In the genomic region with DNA sequence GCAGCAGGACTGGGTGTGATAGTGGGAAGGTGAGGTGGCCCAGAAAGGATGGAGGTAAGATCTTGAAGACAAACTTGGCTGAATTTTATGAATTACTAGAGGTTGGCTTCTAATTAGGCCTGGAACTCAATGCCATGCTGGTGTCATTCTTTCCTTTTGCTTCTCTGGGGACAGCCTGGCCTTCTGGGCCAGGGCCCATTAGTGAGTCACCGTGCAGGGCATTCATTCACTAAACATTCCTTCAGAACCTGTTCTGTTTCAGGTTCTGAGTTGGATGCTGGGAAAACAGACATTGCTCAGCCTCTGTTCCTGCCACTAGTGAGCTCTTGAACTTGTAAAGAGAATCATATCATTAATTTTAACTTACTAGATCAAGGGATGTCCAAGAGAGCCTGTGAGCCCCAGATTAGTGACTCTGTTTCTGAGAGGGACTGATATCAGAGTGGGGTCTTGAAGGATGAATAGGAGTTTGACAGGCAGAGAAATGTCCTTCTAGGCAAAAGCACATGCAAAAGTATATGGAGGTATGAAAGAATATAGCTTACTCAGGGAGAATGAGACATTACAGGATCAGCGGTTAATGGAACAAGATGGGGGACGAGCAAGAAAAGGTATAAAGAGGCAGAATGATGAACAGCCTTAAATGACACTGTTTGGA, we compare ENCODE assay signal across 14 cellular contexts.
DNase-seq lines count a peak whose midpoint lies in the region; ATAC-seq and TF ChIP-seq lines count a peak whose summit lies in the region.
"Had no signal": no experiment of that assay in that cellular context is flagged by ENCODE, and none has a peak within 500 bp of the region (broad histone marks: within the 10 kb centered on the region; RNA-seq: fewer than 3 reads in every experiment).

No MANE protein-coding gene starts in this region.

- POLR2A ChIA-PET in CD4-positive, alpha-beta T cell (lab: Charles Lee) = no interaction called here

- no peaks in the 10 kb centered on the region for H3K4me1 Mint-ChIP-seq in CD4-positive, alpha-beta T cell (ENCODE audit: low read depth)
- H3K4me1 Mint-ChIP-seq: CD4-positive, alpha-beta memory T cell had no signal

- no peaks in the 10 kb centered on the region for H3K36me3 Mint-ChIP-seq in CD4-positive, alpha-beta T cell (ENCODE audit: low read depth)
- H3K36me3 Mint-ChIP-seq: CD4-positive, alpha-beta memory T cell had no signal

- no peak overlapping the region for H3K4me3 Mint-ChIP-seq in CD4-positive, alpha-beta T cell
- H3K4me3 Mint-ChIP-seq: CD4-positive, alpha-beta memory T cell had no signal

- in situ Hi-C loops in gastrocnemius medialis (cut with MboI; ENCODE audit: low sequenced_read_pairs in 4 of 4) = no loop called here

- TF ChIP-seq CTCF in gastrocnemius medialis (IDR thresholded peaks at IDR 0.05 in 4 of 5, conservative IDR thresholded peaks at IDR 0.05 in 1 of 5) = no peak
- no peak for TF ChIP-seq CTCF in tibial artery (IDR thresholded peaks at IDR 0.05)
- TF ChIP-seq CTCF in CD4-positive, alpha-beta T cell (IDR thresholded peaks at IDR 0.05) = no peak

- H3K4me1 ChIP-seq in SJCRH30 = peaks cover 18% of the 10 kb centered on the region
- no peaks in the 10 kb centered on the region for H3K4me1 ChIP-seq in esophagus (ENCODE audit: control insufficient read depth in 2 of 2, insufficient read depth in 2 of 2, low read length in 1 of 2)
- peaks cover 0 to 8% of the 10 kb centered on the region in 2 donors for H3K4me1 ChIP-seq in gastrocnemius medialis
- H3K4me1 ChIP-seq in tibial artery = peaks cover 0 to 20% (median 2%) of the 10 kb centered on the region in 4 donors
- H3K4me1 ChIP-seq: stomach had no signal

- CTCF ChIA-PET in CD4-positive, alpha-beta T cell (lab: Charles Lee) = no interaction called here

- H3K27me3 ChIP-seq in SJCRH30 = no peaks in the 10 kb centered on the region
- H3K27me3 ChIP-seq in esophagus (ENCODE audit: control insufficient read depth in 1 of 2, insufficient read depth in 2 of 2, low read length in 2 of 2) = no peaks in the 10 kb centered on the region
- H3K27me3 ChIP-seq in gastrocnemius medialis = no peaks in the 10 kb centered on the region
- H3K27me3 ChIP-seq in tibial artery = peaks cover 0 to 3% of the 10 kb centered on the region in 2 donors
- H3K27me3 ChIP-seq in CD4-positive, alpha-beta T cell (ENCODE audit: control insufficient read depth, insufficient read depth, low read length) = peaks cover 4% of the 10 kb centered on the region

- ATAC-seq in gastrocnemius medialis = peak; percentile 57 to 62
- ATAC-seq in GM21447 (IDR thresholded peaks at IDR 0.05; ENCODE audit: unreplicated experiment) = no peak
- no peak for ATAC-seq in CD4-positive, alpha-beta T cell (ENCODE audit: poor library complexity)

- DNase-seq in ELF-1 (ENCODE audit: low read depth, low spot score) (peak; percentile 66), SJCRH30 (no peak), gastrocnemius medialis (peak in 1 of 2 donors; percentile 23), tibial artery (no peak), NCI-H1092 treated with DMSO at 0.1 percent for 48 hours (lab: John Stamatoyannopoulos, UW) (no peak)
- DNase-seq in CD4-positive, alpha-beta T cell = no peak
- DNase-seq: activated CD8-positive, alpha-beta memory T cell treated with anti-CD3 and anti-CD28 coated beads for 24 hours; CD4-positive, alpha-beta memory T cell; cerebellar nuclear complex; erythroblast; stomach; T-helper 2 cell had no signal

- H3K27me3 Mint-ChIP-seq in CD4-positive, alpha-beta T cell = peaks cover 25% of the 10 kb centered on the region

- no peaks in the 10 kb centered on the region for H3K9me3 Mint-ChIP-seq in CD4-positive, alpha-beta T cell
- H3K9me3 Mint-ChIP-seq: CD4-positive, alpha-beta memory T cell had no signal

- H3K27ac Mint-ChIP-seq in CD4-positive, alpha-beta T cell = no peak overlapping the region

- no peak for TF ChIP-seq POLR2A in gastrocnemius medialis (IDR thresholded peaks at IDR 0.05)

- H3K27ac ChIP-seq in SJCRH30 (peak overlapping the region; percentile 87), esophagus (ENCODE audit: low read depth in 2 of 2, low read length in 1 of 2) (peak overlapping the region; percentile 25 to 67), gastrocnemius medialis (peak overlapping the region in 3 of 4 donors; percentile 25 to 48 (median 42)), tibial artery (no peak overlapping the region)
- no peak overlapping the region for H3K27ac ChIP-seq in CD4-positive, alpha-beta T cell (ENCODE audit: low read depth, low read length)
- H3K27ac ChIP-seq: stomach had no signal

- H3K4me3 ChIP-seq in SJCRH30 (no peak overlapping the region), esophagus (ENCODE audit: low read depth in 1 of 2, low read length in 2 of 2) (no peak overlapping the region), gastrocnemius medialis (no peak overlapping the region), tibial artery (no peak overlapping the region)
- H3K4me3 ChIP-seq: stomach had no signal

- intact Hi-C loops in gastrocnemius medialis (cut with DNase I; ENCODE audit: low total_unique reads) = no loop called here
- intact Hi-C loops in tibial artery (cut with DNase I; ENCODE audit: low total_unique reads) = no loop called here
- intact Hi-C loops in CD4-positive, alpha-beta T cell (cut with DNase I, micrococcal nuclease) = no loop called here

- WGBS in esophagus, 2 donors = 68 to 75% methylated on average over 3 of the region's 3 CpGs

- H3K9me3 ChIP-seq in SJCRH30 (replicated peaks) (no peaks in the 10 kb centered on the region), esophagus (ENCODE audit: control insufficient read depth in 2 of 2, insufficient read depth in 1 of 2, low read depth in 1 of 2, low read length in 1 of 2) (no peaks in the 10 kb centered on the region), gastrocnemius medialis (no peaks in the 10 kb centered on the region), tibial artery (no peaks in the 10 kb centered on the region)
- no peaks in the 10 kb centered on the region for H3K9me3 ChIP-seq in CD4-positive, alpha-beta T cell (ENCODE audit: control insufficient read depth, low read length)
- H3K9me3 ChIP-seq: stomach had no signal

- H3K36me3 ChIP-seq in SJCRH30 = no peaks in the 10 kb centered on the region
- H3K36me3 ChIP-seq in esophagus (ENCODE audit: control insufficient read depth in 2 of 2, insufficient read depth in 2 of 2, low read length in 1 of 2) = no peaks in the 10 kb centered on the region
- H3K36me3 ChIP-seq in gastrocnemius medialis = no peaks in the 10 kb centered on the region
- no peaks in the 10 kb centered on the region for H3K36me3 ChIP-seq in tibial artery
- H3K36me3 ChIP-seq: stomach had no signal

Comparison
In these comparisons a context has a peak if more than half of its experiments do, and no peak if none do; other contexts are left out.
1. H3K27ac ChIP-seq: peak in SJCRH30 (single experiment), esophagus (2 of 2) and gastrocnemius medialis (3 of 4); none in tibial artery (0 of 2) and CD4-positive, alpha-beta T cell (single experiment).
2. ATAC-seq: peak in gastrocnemius medialis (2 of 2); none in GM21447 (single experiment) and CD4-positive, alpha-beta T cell (single experiment).